Comparison of ENCODE assay signal across 25 cellular contexts in the genomic region with DNA sequence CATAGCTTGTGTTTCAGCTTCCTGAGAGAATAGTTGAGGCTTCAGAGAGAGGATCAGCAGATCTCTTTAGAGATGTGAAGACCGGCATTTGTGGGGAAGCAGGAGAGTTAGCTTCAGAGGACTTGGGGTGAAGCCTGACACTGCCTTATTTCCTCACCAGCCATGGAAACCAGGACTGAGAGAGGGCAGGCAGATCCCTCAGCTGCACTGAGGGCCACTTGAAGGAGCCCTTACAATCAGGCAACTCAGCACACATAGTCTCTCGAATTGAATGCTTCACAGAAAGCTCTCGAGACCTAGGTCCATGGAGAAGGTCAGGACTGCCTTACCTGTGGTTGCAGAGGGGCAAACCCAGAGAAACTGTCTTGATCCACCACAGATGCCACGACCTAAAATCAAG. TPM values are rescaled to one million over a fixed set of nuclear protein-coding genes. Genes with fewer than 3 reads are reported as not detected.
"Had no signal": no experiment of that assay in that cellular context is flagged by ENCODE, and none has a peak within 500 bp of the region (broad histone marks: within the 10 kb centered on the region; RNA-seq: fewer than 3 reads in every experiment).

No MANE protein-coding gene starts in this region.

- H3K9me3 Mint-ChIP-seq: activated B cell treated with CpG ODN at 0.5 μM for 24 hours; activated CD4-positive, alpha-beta memory T cell treated with anti-CD3 and anti-CD28 coated beads for 36 hours; activated naive CD4-positive, alpha-beta T cell treated with anti-CD3 and anti-CD28 coated beads, Interleukin-2, amount 50 U/mL, for 72 hours; naive thymus-derived CD4-positive, alpha-beta T cell; neural progenitor cell had no signal

- DNase-seq: activated B cell treated with CpG ODN at 0.5 μM for 24 hours; activated CD4-positive, alpha-beta memory T cell treated with anti-CD3 and anti-CD28 coated beads for 36 hours; activated CD4-positive, alpha-beta T cell treated with anti-CD3 and anti-CD28 coated beads for 36 hours; activated gamma-delta T cell treated with Interleukin-2 at 50 U/mL for 16 hours; activated T-cell treated with anti-CD3 and anti-CD28 coated beads, Interleukin-2, amount 50 U/mL, for 1 hour; central memory CD4-positive, alpha-beta T cell; colonic mucosa; erythroblast; glutamatergic neuron; kidney glomerular epithelial cell; left ventricle myocardium inferior; naive thymus-derived CD4-positive, alpha-beta T cell; retina; stimulated activated CD4-positive, alpha-beta T cell treated with anti-CD3 and anti-CD28 coated beads, Interleukin-4, amount 100 ng/mL, for 1 hour; stimulated activated naive CD4-positive, alpha-beta T cell treated with Interleukin-2 at 50 U/mL for 16 hours; T1000; upper lobe of right lung had no signal

- H3K4me1 ChIP-seq: colonic mucosa, neural progenitor cell had no signal

- ATAC-seq: activated CD4-positive, alpha-beta T cell treated with anti-CD3 and anti-CD28 coated beads for 36 hours; activated naive CD4-positive, alpha-beta T cell treated with anti-CD3 and anti-CD28 coated beads, Interleukin-2, amount 50 U/mL, for 72 hours; naive thymus-derived CD4-positive, alpha-beta T cell; upper lobe of right lung had no signal

- H3K36me3 ChIP-seq: ascending aorta, colonic mucosa, left ventricle myocardium inferior, neural progenitor cell, thoracic aorta had no signal

- H3K36me3 Mint-ChIP-seq: activated CD4-positive, alpha-beta memory T cell treated with anti-CD3 and anti-CD28 coated beads for 36 hours; activated naive CD4-positive, alpha-beta T cell treated with anti-CD3 and anti-CD28 coated beads, Interleukin-2, amount 50 U/mL, for 72 hours; neural progenitor cell had no signal

- H3K27me3 Mint-ChIP-seq: activated B cell treated with CpG ODN at 0.5 μM for 24 hours; activated CD4-positive, alpha-beta memory T cell treated with anti-CD3 and anti-CD28 coated beads for 36 hours; activated CD4-positive, alpha-beta T cell treated with anti-CD3 and anti-CD28 coated beads for 36 hours; progenitor cell of endocrine pancreas had no signal

- H3K27ac Mint-ChIP-seq: activated B cell treated with CpG ODN at 0.5 μM for 24 hours; activated CD4-positive, alpha-beta memory T cell treated with anti-CD3 and anti-CD28 coated beads for 36 hours; activated CD4-positive, alpha-beta T cell treated with anti-CD3 and anti-CD28 coated beads for 36 hours; neural progenitor cell had no signal

- H3K4me3 Mint-ChIP-seq: activated B cell treated with CpG ODN at 0.5 μM for 24 hours; activated CD4-positive, alpha-beta memory T cell treated with anti-CD3 and anti-CD28 coated beads for 36 hours; activated CD4-positive, alpha-beta T cell treated with anti-CD3 and anti-CD28 coated beads for 36 hours; naive thymus-derived CD4-positive, alpha-beta T cell; neural progenitor cell had no signal

- H3K4me1 Mint-ChIP-seq: neural progenitor cell had no signal

- H3K4me3 ChIP-seq: ascending aorta, colonic mucosa, hepatocyte, left ventricle myocardium inferior, neural progenitor cell, thoracic aorta, upper lobe of right lung had no signal

- H3K9me3 ChIP-seq: ascending aorta, colonic mucosa, left ventricle myocardium inferior, thoracic aorta, upper lobe of right lung had no signal

- H3K27me3 ChIP-seq: ascending aorta, colonic mucosa, hepatocyte, neural progenitor cell, upper lobe of right lung had no signal

- H3K27ac ChIP-seq: ascending aorta, colonic mucosa, hepatocyte, left ventricle myocardium inferior, neural progenitor cell, thoracic aorta, upper lobe of right lung had no signal

RNA-seq across cellular contexts. Expression of gene NCF2, which starts 19.8 kb away (rescaled TPM):
- total RNA-seq: lung microvascular endothelial cell, osteocyte had no signal
